In the genomic region with DNA sequence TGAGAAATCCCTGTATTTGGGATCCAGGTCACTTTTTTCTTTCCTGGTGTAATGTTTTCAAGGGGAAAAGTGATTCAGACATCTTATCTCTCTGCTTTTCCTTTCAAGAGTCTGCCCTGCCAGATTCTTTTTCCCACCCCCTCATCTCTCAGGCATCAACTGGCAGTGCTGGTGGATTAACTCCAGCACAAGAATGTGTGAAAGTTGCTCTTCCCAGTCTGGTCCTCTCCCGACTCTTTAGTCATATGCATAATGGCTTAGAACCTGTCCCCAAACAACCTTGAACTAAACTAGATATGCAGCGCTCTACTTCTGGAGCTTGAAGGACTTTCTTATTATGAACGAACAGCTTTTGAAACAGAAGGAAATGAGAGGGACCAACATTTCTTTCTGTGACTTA, we compare ENCODE assay signal across 20 cellular contexts.
DNase-seq lines count a peak whose midpoint lies in the region; ATAC-seq and TF ChIP-seq lines count a peak whose summit lies in the region.
"Had no signal": no experiment of that assay in that cellular context is flagged by ENCODE, and none has a peak within 500 bp of the region (broad histone marks: within the 10 kb centered on the region; RNA-seq: fewer than 3 reads in every experiment).

No MANE protein-coding gene starts in this region.

- no peak overlapping the region for H3K4me2 ChIP-seq in hepatocyte
- H3K4me2 ChIP-seq: KMS-11 had no signal

- H3K9me2 ChIP-seq in hepatocyte (replicated peaks; ENCODE audit: insufficient read depth) = no peaks in the 10 kb centered on the region

- TF ChIP-seq POLR2A in adrenal gland (IDR thresholded peaks at IDR 0.05) = no peak

- H2AFZ ChIP-seq in hepatocyte = no peak overlapping the region
- H2AFZ ChIP-seq: parathyroid adenoma had no signal

- peak overlapping the region in 1 of 5 donors; percentile 3 for H3K27ac ChIP-seq in adrenal gland
- H3K27ac ChIP-seq in hepatocyte = no peak overlapping the region
- H3K27ac ChIP-seq: epithelial cell of prostate, foreskin keratinocyte, KMS-11, parathyroid adenoma, sigmoid colon had no signal

- H3K27me3 ChIP-seq in adrenal gland = no peaks in the 10 kb centered on the region
- H3K27me3 ChIP-seq in hepatocyte = no peaks in the 10 kb centered on the region
- H3K27me3 ChIP-seq: foreskin keratinocyte, sigmoid colon had no signal

- H3K4me3 ChIP-seq in adrenal gland (no peak overlapping the region), hepatocyte (no peak overlapping the region)
- H3K4me3 ChIP-seq: sigmoid colon had no signal

- no peak for TF ChIP-seq CTCF in adrenal gland (IDR thresholded peaks at IDR 0.05)
- TF ChIP-seq CTCF in hepatocyte (IDR thresholded peaks at IDR 0.05; ENCODE audit: poor library complexity) = no peak
- TF ChIP-seq CTCF in GM10266 (IDR thresholded peaks at IDR 0.05; ENCODE audit: control insufficient read depth, insufficient read depth, low read depth, missing control alignments) = no peak

- intact Hi-C loops in adrenal gland (cut with DNase I) = no loop called here

- 31 to 48% (median 38%) methylated on average over 3 of the region's 3 CpGs for WGBS in adrenal gland, 4 donors
- WGBS in hepatocyte (ENCODE audit: low lambda C conversion rate, missing lambda C conversion rate) = 61% methylated on average over 3 of the region's 3 CpGs

- H4K20me1 ChIP-seq in hepatocyte (ENCODE audit: insufficient read depth, poor library complexity, severe bottlenecking) = no peaks in the 10 kb centered on the region

- H3K4me1 ChIP-seq in adrenal gland (replicated peaks in 1 of 2) (peaks cover 5 to 14% of the 10 kb centered on the region in 2 donors), hepatocyte (ENCODE audit: insufficient read depth) (no peaks in the 10 kb centered on the region)
- H3K4me1 ChIP-seq: foreskin keratinocyte, parathyroid adenoma, sigmoid colon had no signal

- ATAC-seq in GM18858 (IDR thresholded peaks at IDR 0.05; ENCODE audit: unreplicated experiment) (no peak), GM18498 (IDR thresholded peaks at IDR 0.05; ENCODE audit: unreplicated experiment) (no peak)
- ATAC-seq: activated naive CD8-positive, alpha-beta T cell treated with anti-CD3 and anti-CD28 coated beads, Interleukin-2, amount 50 U/mL, for 24 hours; foreskin keratinocyte; naive thymus-derived CD8-positive, alpha-beta T cell had no signal

- H3K9me3 ChIP-seq in adrenal gland (replicated peaks in 1 of 3) = no peaks in the 10 kb centered on the region
- H3K9me3 ChIP-seq in hepatocyte (ENCODE audit: low read depth) = no peaks in the 10 kb centered on the region
- H3K9me3 ChIP-seq: sigmoid colon had no signal

- DNase-seq in M059J (ENCODE audit: low read depth) (peak; percentile 12), adrenal gland (peak; percentile 18 to 74 (median 50)), hepatocyte (ENCODE audit: low spot score) (peak; percentile 16), non-pigmented ciliary epithelial cell (ENCODE audit: low read depth) (peak; percentile 51), SK-N-DZ (ENCODE audit: low spot score) (no peak), GM10266 (ENCODE audit: extremely low spot score) (no peak)
- DNase-seq: activated CD4-positive, alpha-beta T cell treated with anti-CD3 and anti-CD28 coated beads, Interleukin-2, amount 50 U/mL, for 4 hours; activated CD8-positive, alpha-beta memory T cell treated with anti-CD3 and anti-CD28 coated beads, Interleukin-2, amount 50 U/mL, for 4 hours; activated naive CD8-positive, alpha-beta T cell treated with anti-CD3 and anti-CD28 coated beads, Interleukin-2, amount 50 U/mL, for 24 hours; foreskin keratinocyte; MV-4-11; naive thymus-derived CD8-positive, alpha-beta T cell; NCI-H1694 treated with DMSO at 0.1 percent for 48 hours; RPMI8226; sigmoid colon had no signal

- H3K79me2 ChIP-seq in hepatocyte = no peaks in the 10 kb centered on the region
- H3K79me2 ChIP-seq: parathyroid adenoma had no signal

- H3K36me3 ChIP-seq in adrenal gland (replicated peaks in 1 of 2) = no peaks in the 10 kb centered on the region
- H3K36me3 ChIP-seq in hepatocyte (replicated peaks; ENCODE audit: insufficient read depth, low read depth) = no peaks in the 10 kb centered on the region
- H3K36me3 ChIP-seq: sigmoid colon had no signal

Comparison
In these comparisons a context has a peak if more than half of its experiments do, and no peak if none do; other contexts are left out.
1. DNase-seq: peak in M059J (single experiment), adrenal gland (7 of 7), hepatocyte (single experiment) and non-pigmented ciliary epithelial cell (single experiment); none in SK-N-DZ (single experiment) and GM10266 (single experiment).